ENCODE assay signal across 1 cellular context in the genomic region with DNA sequence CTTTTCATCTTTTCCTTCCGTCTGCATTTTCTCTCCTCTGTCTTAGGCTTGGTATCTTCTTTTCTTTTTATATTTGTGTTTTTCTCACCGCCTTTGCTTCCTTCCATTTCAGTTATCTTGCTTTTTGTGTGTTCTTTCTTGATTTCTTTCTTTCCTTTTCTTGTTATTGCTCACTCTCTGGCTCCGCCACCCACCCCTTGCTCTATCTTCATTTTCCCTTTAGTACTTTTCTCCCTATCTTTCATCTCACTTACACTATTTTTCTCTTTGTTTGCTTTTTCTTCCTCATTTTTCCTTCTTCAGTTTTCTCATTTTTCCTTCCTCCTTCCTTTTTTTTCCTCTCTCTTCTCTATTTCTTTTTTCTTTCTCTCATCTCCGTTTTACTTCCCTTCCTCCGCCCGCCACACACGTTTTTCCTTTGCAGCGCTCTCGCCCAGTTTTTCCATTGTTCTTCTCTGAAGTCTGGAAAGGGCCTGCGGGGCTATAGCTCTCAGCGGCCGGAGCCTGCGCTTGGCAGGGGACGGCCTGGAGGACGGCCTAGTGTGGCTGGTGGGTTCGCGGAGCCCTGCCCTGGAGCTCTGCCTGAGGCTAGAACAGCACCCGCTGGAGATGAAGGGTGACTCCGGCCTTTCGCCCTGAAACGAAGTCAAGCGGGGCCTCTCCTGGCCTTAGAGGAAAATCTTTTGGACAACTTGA.
TF ChIP-seq lines count a peak whose summit lies in the region.

No MANE protein-coding gene starts in this region.

TF ChIP-seq in WTC11, 78 proteins besides CTCF, POLR2A, EP300 and RAD21 (continued from another document):
- TF ChIP-seq, protein P1, sequence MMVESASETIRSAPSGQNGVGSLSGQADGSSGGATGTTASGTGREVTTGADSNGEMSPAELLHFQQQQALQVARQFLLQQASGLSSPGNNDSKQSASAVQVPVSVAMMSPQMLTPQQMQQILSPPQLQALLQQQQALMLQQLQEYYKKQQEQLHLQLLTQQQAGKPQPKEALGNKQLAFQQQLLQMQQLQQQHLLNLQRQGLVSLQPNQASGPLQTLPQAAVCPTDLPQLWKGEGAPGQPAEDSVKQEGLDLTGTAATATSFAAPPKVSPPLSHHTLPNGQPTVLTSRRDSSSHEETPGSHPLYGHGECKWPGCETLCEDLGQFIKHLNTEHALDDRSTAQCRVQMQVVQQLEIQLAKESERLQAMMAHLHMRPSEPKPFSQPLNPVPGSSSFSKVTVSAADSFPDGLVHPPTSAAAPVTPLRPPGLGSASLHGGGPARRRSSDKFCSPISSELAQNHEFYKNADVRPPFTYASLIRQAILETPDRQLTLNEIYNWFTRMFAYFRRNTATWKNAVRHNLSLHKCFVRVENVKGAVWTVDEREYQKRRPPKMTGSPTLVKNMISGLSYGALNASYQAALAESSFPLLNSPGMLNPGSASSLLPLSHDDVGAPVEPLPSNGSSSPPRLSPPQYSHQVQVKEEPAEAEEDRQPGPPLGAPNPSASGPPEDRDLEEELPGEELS (CRISPR knock-in tag; IDR thresholded peaks at IDR 0.05), result no peak
- no peak for TF ChIP-seq MLX (CRISPR knock-in tag; IDR thresholded peaks at IDR 0.05)
- no peak for TF ChIP-seq NFE2L1 (CRISPR knock-in tag; IDR thresholded peaks at IDR 0.05)
- no peak for TF ChIP-seq EMX1 (CRISPR knock-in tag; IDR thresholded peaks at IDR 0.05)
- TF ChIP-seq MXD4 (CRISPR knock-in tag; IDR thresholded peaks at IDR 0.05; ENCODE audit: borderline replicate concordance), result no peak
